ENCODE assay signal across 8 cellular contexts in the genomic region with DNA sequence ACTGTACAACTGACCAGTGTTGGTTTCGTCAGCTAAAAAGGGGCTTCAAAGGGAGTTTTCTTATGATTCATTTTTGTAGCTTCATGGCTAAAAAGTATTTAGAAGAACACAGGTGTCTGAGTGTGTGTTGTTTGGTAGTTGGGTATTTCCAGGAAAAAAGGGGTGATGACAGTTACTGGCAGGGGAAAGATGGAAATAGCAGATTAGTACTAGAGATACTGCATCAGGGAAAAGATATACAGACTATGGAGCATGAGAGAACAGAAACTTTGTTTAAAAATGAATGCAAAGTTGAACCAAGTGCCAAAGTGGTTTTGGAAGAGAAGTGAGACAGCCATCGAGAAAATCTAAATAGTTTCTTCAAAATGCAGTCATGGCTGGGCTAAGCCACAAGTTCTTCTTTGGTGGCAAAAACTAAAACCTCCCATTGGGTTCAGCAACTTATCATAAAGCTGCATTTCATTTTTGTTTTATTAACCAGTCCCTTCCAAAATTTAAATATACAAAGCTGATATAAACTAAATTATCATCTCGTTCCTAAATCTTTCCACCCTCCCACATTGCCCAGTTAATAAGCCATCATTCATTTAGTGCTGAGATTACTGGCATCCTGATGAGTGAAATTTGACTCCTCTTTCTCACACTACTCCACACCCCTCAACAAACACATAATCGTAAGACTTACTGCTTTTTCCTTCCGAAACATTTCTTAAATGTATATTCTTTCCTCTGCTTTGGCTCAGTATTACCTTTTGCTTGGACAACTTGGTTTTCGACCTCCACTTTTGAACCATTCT. TPM values are rescaled to one million over a fixed set of nuclear protein-coding genes. Genes with fewer than 3 reads are reported as not detected.
DNase-seq lines count a peak whose midpoint lies in the region; ATAC-seq lines count a peak whose summit lies in the region.

No MANE protein-coding gene starts in this region.

- peak overlapping the region; percentile 0 for H3K27ac Mint-ChIP-seq in memory B cell

- H3K9me3 Mint-ChIP-seq in memory B cell = no peaks in the 10 kb centered on the region

- H3K27me3 Mint-ChIP-seq in memory B cell = no peaks in the 10 kb centered on the region

- no peak for DNase-seq in memory B cell (ENCODE audit: low spot score in 2 of 2)
- no peak for DNase-seq in dermis blood vessel endothelial cell
- no peak for DNase-seq in stimulated activated CD4-positive, alpha-beta T cell treated with anti-CD3 and anti-CD28 coated beads, Interleukin-4, amount 100 ng/mL, for 4 hours
- no peak for DNase-seq in A172 (ENCODE audit: low spot score)
- no peak for DNase-seq in LoVo (ENCODE audit: low spot score)

- peaks cover 34% of the 10 kb centered on the region for H3K4me1 Mint-ChIP-seq in memory B cell

- H3K4me3 Mint-ChIP-seq in memory B cell = no peak overlapping the region

- peaks cover 4% of the 10 kb centered on the region for H3K36me3 Mint-ChIP-seq in memory B cell

- ATAC-seq in GM18868 (IDR thresholded peaks at IDR 0.05; ENCODE audit: unreplicated experiment) (peak; percentile 56), GM21529 (IDR thresholded peaks at IDR 0.05; ENCODE audit: unreplicated experiment) (peak; percentile 48), HG03439 (IDR thresholded peaks at IDR 0.05; ENCODE audit: unreplicated experiment) (peak; percentile 58), memory B cell (ENCODE audit: low read depth) (no peak)

RNA-seq across cellular contexts. Expression of a gene that starts 33.5 kb away (rescaled TPM):
- 7.8 and 8.7 TPM in 2 replicates for total RNA-seq in dermis blood vessel endothelial cell
- total RNA-seq in A172 (2014; rRNA removed; shearing (Covaris generic)) = 67.1 and 82.5 TPM in 2 replicates
